In genomic region chr22:41650229-41650628, GRCh38 we compare ENCODE assay signal across 1 cellular context.
TF ChIP-seq lines count a peak whose summit lies in the region.

No MANE protein-coding gene starts in this region.

TF ChIP-seq in HepG2, 621 proteins besides CTCF, POLR2A, EP300 and RAD21:
- TF ChIP-seq ZNF121 (CRISPR knock-in tag; IDR thresholded peaks at IDR 0.05): 0 out of 2 replicates have a peak, but pooled peaks have one; percentile 16
- no peak for TF ChIP-seq ZSCAN29 (CRISPR knock-in tag; conservative IDR thresholded peaks at IDR 0.05)
